Comparison of ENCODE assay signal across 20 cellular contexts in genomic region chr11:113351061-113351460, GRCh38. TPM values are rescaled to one million over a fixed set of nuclear protein-coding genes. Genes with fewer than 3 reads are reported as not detected.
A peak's percentile ranks its signal among the peaks of the same experiment; 100 is the strongest.
DNase-seq lines count a peak whose midpoint lies in the region; ATAC-seq and TF ChIP-seq lines count a peak whose summit lies in the region.
"Had no signal": no experiment of that assay in that cellular context is flagged by ENCODE, and none has a peak within 500 bp of the region (broad histone marks: within the 10 kb centered on the region; RNA-seq: fewer than 3 reads in every experiment).

No MANE protein-coding gene starts in this region.

- intact Hi-C loops in upper lobe of right lung (cut with DNase I): no loop called here

- in situ Hi-C loops in GM13976 (cut with MboI; ENCODE audit: low sequenced_read_pairs, unreplicated experiment): no loop called here

- no peak for ATAC-seq in upper lobe of right lung
- ATAC-seq: PC-3 had no signal

- H3K4me1 ChIP-seq in upper lobe of right lung: no peaks in the 10 kb centered on the region

- H3K27ac ChIP-seq in upper lobe of right lung: no peak overlapping the region
- H3K27ac ChIP-seq: 22Rv1, RWPE1 had no signal

- H3K4me3 ChIP-seq in upper lobe of right lung: no peak overlapping the region

- no peaks in the 10 kb centered on the region for H3K9me3 ChIP-seq in upper lobe of right lung

- TF ChIP-seq CTCF in GM13976 (IDR thresholded peaks at IDR 0.05; ENCODE audit: borderline replicate concordance, control extremely low read depth, extremely low read depth, insufficient read depth, missing control alignments): no peak
- no peak for TF ChIP-seq CTCF in upper lobe of right lung (IDR thresholded peaks at IDR 0.05)

- DNase-seq in DMS 273 (lab: John Stamatoyannopoulos, UW; ENCODE audit: unreplicated experiment): peak; percentile 26
- no peak for DNase-seq in DMS 273 treated with DMSO at 0.1 percent for 48 hours (lab: John Stamatoyannopoulos, UW)
- peak in 2 of 3 experiments; percentile 67 to 93 for DNase-seq in NCI-H1417 (lab: John Stamatoyannopoulos, UW)
- DNase-seq in NCI-H345 (lab: John Stamatoyannopoulos, UW): peak; percentile 74
- peak; percentile 71 for DNase-seq in cerebellar cortex (ENCODE audit: low spot score)
- DNase-seq in NCI-H1694 treated with DMSO at 0.1 percent for 48 hours (lab: John Stamatoyannopoulos, UW): no peak
- DNase-seq in GM13976 (ENCODE audit: low spot score): no peak
- no peak for DNase-seq in upper lobe of right lung
- DNase-seq: CD4-positive, alpha-beta memory T cell; EL; Kasumi-1; MM.1S; NCI-H1436; NCI-H2227 treated with DMSO at 0.1 percent for 48 hours; NCI-H526; PC-3; T-helper 2 cell had no signal

- peaks cover 21% of the 10 kb centered on the region for H3K36me3 ChIP-seq in upper lobe of right lung

- H3K27me3 ChIP-seq in upper lobe of right lung: no peaks in the 10 kb centered on the region

RNA-seq across cellular contexts. Expression of gene ANKK1, which starts 36.5 kb away (rescaled TPM):
- total RNA-seq in upper lobe of right lung: not detected
- total RNA-seq: HT-29 had no signal

RNA-seq across cellular contexts. Expression of gene TTC12, which starts 36.7 kb away (rescaled TPM):
- 15.3 TPM for total RNA-seq in upper lobe of right lung

Comparison
In these comparisons a context has a peak if more than half of its experiments do, and no peak if none do; other contexts are left out.
1. DNase-seq: peak in DMS 273 (single experiment), NCI-H1417 (2 of 3), NCI-H345 (single experiment) and cerebellar cortex (single experiment); none in DMS 273 treated with DMSO at 0.1 percent for 48 hours (single experiment), NCI-H1694 treated with DMSO at 0.1 percent for 48 hours (single experiment), GM13976 (single experiment) and upper lobe of right lung (single experiment).